In the genomic region with DNA sequence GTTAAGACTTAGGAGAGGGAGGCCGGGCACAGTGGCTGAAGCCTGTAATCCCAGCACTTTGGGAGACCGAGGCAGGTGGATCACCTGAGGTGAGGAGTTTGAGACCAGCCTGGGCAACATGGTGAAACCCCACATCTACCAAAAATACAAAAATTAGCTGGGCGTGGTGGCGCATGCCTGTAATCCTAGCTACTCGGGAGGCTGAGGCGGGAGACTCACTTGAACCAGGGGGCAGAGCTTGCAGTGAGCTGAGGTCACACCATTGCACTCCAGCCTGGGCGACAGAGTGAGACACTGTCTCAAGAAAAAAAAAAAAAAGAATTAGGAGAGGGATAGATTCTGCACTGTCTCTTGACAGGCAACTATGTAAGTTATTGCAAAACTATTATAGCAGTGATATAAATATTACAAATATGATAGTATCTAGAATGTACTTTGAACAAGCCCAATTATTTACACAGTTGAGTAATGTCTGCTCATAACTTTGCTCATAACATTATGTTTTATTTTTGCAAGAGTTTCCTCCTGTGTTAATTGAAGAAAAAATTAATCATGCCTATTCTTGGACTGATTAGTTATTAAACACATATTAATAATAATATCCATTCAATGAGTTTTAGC, we compare ENCODE assay signal across 4 cellular contexts. TPM values are rescaled to one million over a fixed set of nuclear protein-coding genes. Genes with fewer than 3 reads are reported as not detected.
"Had no signal": no experiment of that assay in that cellular context is flagged by ENCODE, and none has a peak within 500 bp of the region (broad histone marks: within the 10 kb centered on the region; RNA-seq: fewer than 3 reads in every experiment).

No MANE protein-coding gene starts in this region.

RNA-seq across cellular contexts. Expression of gene MPV17L, which starts 46.6 kb away (rescaled TPM):
- total RNA-seq: activated CD4-positive, alpha-beta memory T cell treated with anti-CD3 and anti-CD28 coated beads for 36 hours; activated CD4-positive, alpha-beta T cell treated with anti-CD3 and anti-CD28 coated beads, Interleukin-2, amount 10 ng/mL, durations not matched to agents 7 days and 5 days; activated naive CD4-positive, alpha-beta T cell treated with anti-CD3 and anti-CD28 coated beads, Interleukin-2, amount 50 U/mL, for 72 hours; K562 had no signal
- polyA plus RNA-seq: K562 had no signal
